Comparison of ENCODE assay signal across 14 cellular contexts in the genomic region with DNA sequence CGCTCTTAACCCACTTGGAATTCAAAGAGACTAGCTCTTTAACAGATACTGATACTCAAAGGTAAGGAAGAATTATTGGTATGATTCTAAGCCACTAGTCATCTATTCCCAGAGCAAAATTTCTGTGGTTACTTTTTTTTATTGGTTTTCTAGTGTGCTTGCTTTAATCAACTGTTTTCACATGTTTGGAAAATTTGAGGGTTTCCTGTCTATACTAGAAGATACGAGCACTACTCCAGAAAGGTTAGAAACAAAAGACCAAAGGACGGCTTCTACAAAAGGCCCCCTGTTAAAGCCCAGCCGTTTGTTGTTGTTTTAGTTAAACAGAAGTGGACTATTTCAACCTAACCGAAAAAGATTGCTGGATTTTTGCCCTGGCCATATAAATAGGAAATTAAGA. TPM values are rescaled to one million over a fixed set of nuclear protein-coding genes. Genes with fewer than 3 reads are reported as not detected.
DNase-seq lines count a peak whose midpoint lies in the region; ATAC-seq and TF ChIP-seq lines count a peak whose summit lies in the region.
"Had no signal": no experiment of that assay in that cellular context is flagged by ENCODE, and none has a peak within 500 bp of the region (broad histone marks: within the 10 kb centered on the region; RNA-seq: fewer than 3 reads in every experiment).

No MANE protein-coding gene starts in this region.

- no peak for DNase-seq in stimulated activated naive CD8-positive, alpha-beta T cell treated with anti-CD3 and anti-CD28 coated beads, Interleukin-15, Interleukin-2, amounts not matched to agents 100 U/mL and 50 U/mL, for 24 hours
- DNase-seq in stimulated activated naive CD8-positive, alpha-beta T cell treated with anti-CD3 and anti-CD28 coated beads, Interleukin-15, amount 100 ng/mL, for 72 hours, result no peak
- DNase-seq in astrocyte of the spinal cord (ENCODE audit: low read depth, low spot score) (peak; percentile 61), mesothelial cell of epicardium (ENCODE audit: low spot score in 2 of 2, unreplicated experiment in 2 of 2) (no peak), HAP-1 (ENCODE audit: low spot score in 2 of 2) (no peak), adrenal gland (no peak), HCEC 1CT (no peak)
- DNase-seq: CD8-positive, alpha-beta memory T cell; MM.1S; NCI-H524 treated with DMSO at 0.1 percent for 48 hours; SIG-M5 had no signal

- H3K4me3 ChIP-seq in astrocyte of the spinal cord (ENCODE audit: low read depth, low read length), result no peak overlapping the region
- no peak overlapping the region for H3K4me3 ChIP-seq in HAP-1
- no peak overlapping the region for H3K4me3 ChIP-seq in adrenal gland

- peaks cover 5% of the 10 kb centered on the region for H3K36me3 Mint-ChIP-seq in mesothelial cell of epicardium

- intact Hi-C loops in adrenal gland (cut with DNase I), result no loop called here

- peak overlapping the region in 1 of 2 donors; percentile 40 for H3K27ac Mint-ChIP-seq in stimulated activated naive CD8-positive, alpha-beta T cell treated with anti-CD3 and anti-CD28 coated beads, Interleukin-15, amount 100 ng/mL, for 72 hours
- H3K27ac Mint-ChIP-seq in mesothelial cell of epicardium, result peak overlapping the region; percentile 75

- 62 to 70% (median 67%) methylated on average over 5 of the region's 5 CpGs for WGBS in adrenal gland, 4 donors

- peak; percentile 59 for ATAC-seq in stimulated activated naive CD8-positive, alpha-beta T cell treated with anti-CD3 and anti-CD28 coated beads, Interleukin-15, Interleukin-2, amounts not matched to agents 100 U/mL and 50 U/mL, for 24 hours
- ATAC-seq in stimulated activated naive CD8-positive, alpha-beta T cell treated with anti-CD3 and anti-CD28 coated beads, Interleukin-15, amount 100 ng/mL, for 72 hours, result no peak
- ATAC-seq in esophagus mucosa, result no peak
- ATAC-seq: HCT116, left lobe of liver had no signal

- H3K9me3 ChIP-seq in HAP-1 (no peaks in the 10 kb centered on the region), adrenal gland (replicated peaks in 1 of 3) (no peaks in the 10 kb centered on the region)

- no peaks in the 10 kb centered on the region for H3K27me3 Mint-ChIP-seq in stimulated activated naive CD8-positive, alpha-beta T cell treated with anti-CD3 and anti-CD28 coated beads, Interleukin-15, amount 100 ng/mL, for 72 hours
- no peaks in the 10 kb centered on the region for H3K27me3 Mint-ChIP-seq in mesothelial cell of epicardium (ENCODE audit: low read depth)
- H3K27me3 Mint-ChIP-seq: CD8-positive, alpha-beta memory T cell had no signal

- no peaks in the 10 kb centered on the region for H3K27me3 ChIP-seq in HAP-1 (ENCODE audit: low read depth)
- no peaks in the 10 kb centered on the region for H3K27me3 ChIP-seq in adrenal gland

- H3K4me3 Mint-ChIP-seq in stimulated activated naive CD8-positive, alpha-beta T cell treated with anti-CD3 and anti-CD28 coated beads, Interleukin-15, amount 100 ng/mL, for 72 hours, result no peak overlapping the region
- H3K4me3 Mint-ChIP-seq in mesothelial cell of epicardium, result no peak overlapping the region

- H3K4me1 ChIP-seq in HAP-1, result peaks cover 8% of the 10 kb centered on the region
- peaks cover 13 to 29% of the 10 kb centered on the region in 2 donors for H3K4me1 ChIP-seq in adrenal gland (replicated peaks in 1 of 2)

- H3K36me3 ChIP-seq in HAP-1 (replicated peaks), result no peaks in the 10 kb centered on the region
- no peaks in the 10 kb centered on the region for H3K36me3 ChIP-seq in adrenal gland (replicated peaks in 1 of 2)

- H3K9me3 Mint-ChIP-seq in stimulated activated naive CD8-positive, alpha-beta T cell treated with anti-CD3 and anti-CD28 coated beads, Interleukin-15, amount 100 ng/mL, for 72 hours, result peaks cover 5 to 6% of the 10 kb centered on the region in 2 donors
- peaks cover 4% of the 10 kb centered on the region for H3K9me3 Mint-ChIP-seq in mesothelial cell of epicardium

- TF ChIP-seq POLR2A in adrenal gland (IDR thresholded peaks at IDR 0.05), result no peak

- H3K4me1 Mint-ChIP-seq in stimulated activated naive CD8-positive, alpha-beta T cell treated with anti-CD3 and anti-CD28 coated beads, Interleukin-15, amount 100 ng/mL, for 72 hours, result peaks cover 41% of the 10 kb centered on the region
- H3K4me1 Mint-ChIP-seq in mesothelial cell of epicardium, result peaks cover 42% of the 10 kb centered on the region

- TF ChIP-seq CTCF in astrocyte of the spinal cord (IDR thresholded peaks at IDR 0.05; ENCODE audit: low read depth, low read length), result no peak
- no peak for TF ChIP-seq CTCF in mesothelial cell of epicardium (IDR thresholded peaks at IDR 0.05; ENCODE audit: unreplicated experiment)
- TF ChIP-seq CTCF in adrenal gland (IDR thresholded peaks at IDR 0.05), result no peak

- in situ Hi-C loops in astrocyte of the spinal cord (cut with HindIII; ENCODE audit: low sequenced_read_pairs), result no loop called here
- in situ Hi-C loops in HAP-1 (cut with MboI; ENCODE audit: low sequenced_read_pairs), result no loop called here

- H3K27ac ChIP-seq in adrenal gland, result peak overlapping the region in 1 of 5 donors; percentile 28

RNA-seq across cellular contexts. Expression of gene LPAR6, which starts 18.5 kb away (rescaled TPM):
- total RNA-seq in mesothelial cell of epicardium (19.4 to 21.7 TPM (median 21.1 TPM) in 3 replicates), adrenal gland (10 to 100 TPM in 7 of 8 donors, 1 to 10 TPM in 1; 8.6 to 56.6 (median 29.6) TPM), esophagus mucosa (71.7 TPM)
- 10 to 100 TPM; 20.3 to 56.2 (median 55.7) TPM for polyA plus RNA-seq in adrenal gland
